In the genomic region with DNA sequence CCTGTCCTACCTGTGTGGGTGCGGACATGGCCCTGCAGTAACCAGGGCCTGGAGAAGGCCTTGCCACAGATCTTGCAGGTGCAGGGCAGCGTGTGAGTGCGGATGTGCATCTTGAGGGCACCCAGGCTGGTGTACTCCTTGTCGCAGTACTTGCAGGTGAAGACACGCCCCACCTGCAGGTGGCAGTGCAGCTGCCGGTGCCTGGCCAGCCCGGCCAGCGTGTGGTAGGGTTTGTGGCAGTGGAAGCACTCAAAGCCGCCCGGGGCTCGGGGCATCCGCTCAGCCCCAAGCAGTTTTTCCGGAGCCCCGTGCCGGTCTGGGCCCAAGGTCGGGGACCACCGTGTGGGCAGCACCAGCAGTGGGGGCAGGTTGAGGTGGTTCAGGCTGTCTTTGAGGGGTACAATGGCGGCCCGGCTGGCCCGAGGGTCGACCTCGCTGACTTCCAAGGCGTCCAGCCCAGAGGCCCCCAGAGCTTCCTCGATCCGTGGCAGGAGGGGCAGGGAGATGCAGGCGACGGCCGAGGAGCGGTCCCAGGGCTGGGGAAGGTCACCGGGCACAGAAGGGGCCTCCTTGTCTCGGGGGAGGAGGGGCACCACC, we compare ENCODE assay signal across 8 cellular contexts. TPM values are rescaled to one million over a fixed set of nuclear protein-coding genes. Genes with fewer than 3 reads are reported as not detected.
A peak's percentile ranks its signal among the peaks of the same experiment; 100 is the strongest.
DNase-seq lines count a peak whose midpoint lies in the region; ATAC-seq and TF ChIP-seq lines count a peak whose summit lies in the region.

No MANE protein-coding gene starts in this region.

- in situ Hi-C loops in GM13976 (cut with MboI; ENCODE audit: low sequenced_read_pairs, unreplicated experiment) = no loop called here

- no peak for TF ChIP-seq EP300 in Ishikawa (IDR thresholded peaks at IDR 0.05; ENCODE audit: borderline replicate concordance)

- ATAC-seq in left lung = peak; percentile 22

- peaks cover 3 to 75% of the 10 kb centered on the region in 2 donors for H3K27me3 ChIP-seq in left lung
- H3K27me3 ChIP-seq in MG63 = no peaks in the 10 kb centered on the region

- H3K27ac ChIP-seq in left lung = peak overlapping the region in 1 of 2 donors; percentile 83

- H3K9me3 ChIP-seq in left lung = no peaks in the 10 kb centered on the region
- H3K9me3 ChIP-seq in MG63 = no peaks in the 10 kb centered on the region

- TF ChIP-seq CTCF in GM13976 (IDR thresholded peaks at IDR 0.05; ENCODE audit: borderline replicate concordance, control extremely low read depth, extremely low read depth, insufficient read depth, missing control alignments) (peak; percentile 60), left lung (IDR thresholded peaks at IDR 0.05) (no peak)

- H3K4me3 ChIP-seq in left lung = no peak overlapping the region
- no peak overlapping the region for H3K4me3 ChIP-seq in MG63

- TF ChIP-seq RAD21 in Ishikawa (IDR thresholded peaks at IDR 0.05; ENCODE audit: low read depth) = peak; percentile 39; the same call in 1 of the 2 replicates

- intact Hi-C loops in left lung (cut with DNase I) = no loop called here

- DNase-seq in GM13976 (ENCODE audit: low spot score) (peak; percentile 77), left lung (peak in 1 of 2 donors; percentile 85), MG63 (no peak), hypothalamus (lab: John Stamatoyannopoulos, UW) (no peak), T-helper 9 cell (no peak), A172 (ENCODE audit: low spot score) (no peak)
- DNase-seq in activated naive CD4-positive, alpha-beta T cell treated with Interleukin-2 at 50 U/mL for 16 hours = peak; percentile 48

- H3K36me3 ChIP-seq in left lung = peaks cover 0 to 24% of the 10 kb centered on the region in 2 donors
- H3K36me3 ChIP-seq in MG63 = no peaks in the 10 kb centered on the region

- peaks cover 9 to 44% of the 10 kb centered on the region in 2 donors for H3K4me1 ChIP-seq in left lung

TF ChIP-seq in Ishikawa, 13 proteins besides CTCF, POLR2A, EP300 and RAD21:
- TF ChIP-seq NFIC (IDR thresholded peaks at IDR 0.05) = no peak
- TF ChIP-seq ZBTB7A (IDR thresholded peaks at IDR 0.05; ENCODE audit: low read depth) = no peak
- TF ChIP-seq TCF12 (IDR thresholded peaks at IDR 0.05; ENCODE audit: low read depth) = no peak
- TF ChIP-seq MAX (IDR thresholded peaks at IDR 0.05) = no peak
- no peak for TF ChIP-seq USF1 (IDR thresholded peaks at IDR 0.05)
- TF ChIP-seq REST (IDR thresholded peaks at IDR 0.05; ENCODE audit: low read depth) = no peak
- no peak for TF ChIP-seq EGR1 (IDR thresholded peaks at IDR 0.05)
- no peak for TF ChIP-seq TEAD4 (IDR thresholded peaks at IDR 0.05)
- no peak for TF ChIP-seq TAF1 (IDR thresholded peaks at IDR 0.05; ENCODE audit: low read depth)
- no peak for TF ChIP-seq YY1 (IDR thresholded peaks at IDR 0.05; ENCODE audit: low read depth)
- no peak for TF ChIP-seq CREB1 (IDR thresholded peaks at IDR 0.05; ENCODE audit: low read depth)
- TF ChIP-seq CEBPB (IDR thresholded peaks at IDR 0.05) = no peak
- TF ChIP-seq FOXM1 (IDR thresholded peaks at IDR 0.05; ENCODE audit: borderline replicate concordance, low read depth) = no peak
TF ChIP-seq in Ishikawa: peak in this region for 0.

RNA-seq across cellular contexts. Expression of gene SNAI3, which starts 5.1 kb away (rescaled TPM):
- 1 to 10 TPM; 1.9 to 2.3 TPM for total RNA-seq in left lung
- total RNA-seq in MG63 (2014; rRNA removed; shearing (Covaris generic); ENCODE audit: low replicate concordance) = not detected in 2 replicates
- not detected in 2 replicates for total RNA-seq in A172 (2014; rRNA removed; shearing (Covaris generic))

RNA-seq across cellular contexts. Expression of gene MVD, which starts 18.3 kb away (rescaled TPM):
- total RNA-seq in left lung = 100 to 1,000 TPM in 1 of 2 donors, 10 to 100 TPM in 1; 66.3 to 154 TPM
- 16.8 and 25.7 TPM in 2 replicates for total RNA-seq in MG63 (2014; rRNA removed; shearing (Covaris generic); ENCODE audit: low replicate concordance)
- total RNA-seq in A172 (2014; rRNA removed; shearing (Covaris generic)) = 53.8 and 56.3 TPM in 2 replicates

RNA-seq across cellular contexts. Expression of gene RNF166, which starts 25.0 kb away (rescaled TPM):
- 10 to 100 TPM; 28.4 to 54.0 TPM for total RNA-seq in left lung
- total RNA-seq in MG63 (2014; rRNA removed; shearing (Covaris generic); ENCODE audit: low replicate concordance) = 16.5 and 20.2 TPM in 2 replicates
- total RNA-seq in A172 (2014; rRNA removed; shearing (Covaris generic)) = 43.6 and 51.2 TPM in 2 replicates

RNA-seq across cellular contexts. Expression of gene CTU2, which starts 25.1 kb away (rescaled TPM):
- 10 to 100 TPM; 15.4 to 19.8 TPM for total RNA-seq in left lung
- 13.6 and 16.8 TPM in 2 replicates for total RNA-seq in MG63 (2014; rRNA removed; shearing (Covaris generic); ENCODE audit: low replicate concordance)
- total RNA-seq in A172 (2014; rRNA removed; shearing (Covaris generic)) = 20.5 and 21.2 TPM in 2 replicates

RNA-seq across cellular contexts. Expression of gene CYBA, which starts 30.3 kb away (rescaled TPM):
- total RNA-seq in left lung = 100 to 1,000 TPM; 243 to 396 TPM
- total RNA-seq in MG63 (2014; rRNA removed; shearing (Covaris generic); ENCODE audit: low replicate concordance) = 10.7 and 21.2 TPM in 2 replicates
- 0.19 TPM in 1 of 2 replicates, not detected in the other for total RNA-seq in A172 (2014; rRNA removed; shearing (Covaris generic))

Comparison
In these comparisons a context has a peak if more than half of its experiments do, and no peak if none do; other contexts are left out.
1. DNase-seq: peak in GM13976 (single experiment) and activated naive CD4-positive, alpha-beta T cell treated with Interleukin-2 at 50 U/mL for 16 hours (single experiment); none in MG63 (single experiment), hypothalamus (0 of 51), T-helper 9 cell (single experiment) and A172 (single experiment).